In genomic region chr17:30116345-30116660, GRCh38 we compare ENCODE assay signal across 8 cellular contexts. TPM values are rescaled to one million over a fixed set of nuclear protein-coding genes. Genes with fewer than 3 reads are reported as not detected.
A peak's percentile ranks its signal among the peaks of the same experiment; 100 is the strongest.
DNase-seq lines count a peak whose midpoint lies in the region; ATAC-seq and TF ChIP-seq lines count a peak whose summit lies in the region.

No MANE protein-coding gene starts in this region.

- no peak for TF ChIP-seq CTCF in VCaP (conservative IDR thresholded peaks at IDR 0.05)
- TF ChIP-seq CTCF in heart right ventricle (IDR thresholded peaks at IDR 0.05) = no peak
- no peak for TF ChIP-seq CTCF in smooth muscle cell (IDR thresholded peaks at IDR 0.05; ENCODE audit: borderline replicate concordance, insufficient read depth, poor library complexity, severe bottlenecking)

- peak overlapping the region; percentile 98 for H2AFZ ChIP-seq in smooth muscle cell (ENCODE audit: low read depth)

- ATAC-seq in heart right ventricle = peak in 2 of 8 donors; percentile 2 to 5
- ATAC-seq in esophagus mucosa = no peak

- peaks cover 46% of the 10 kb centered on the region for H3K79me2 ChIP-seq in smooth muscle cell (ENCODE audit: low read depth)

- intact Hi-C loops in heart right ventricle (cut with DNase I) = loop anchor here in 2 of 10 donors (5.0 kb wide), 2 partner anchors 221 to 226 kb away; no protein-coding TSS in a partner anchor

- H4K20me1 ChIP-seq in smooth muscle cell (ENCODE audit: low read depth) = peaks cover 21% of the 10 kb centered on the region

- peaks cover 4% of the 10 kb centered on the region for H3F3A ChIP-seq in smooth muscle cell (ENCODE audit: low read depth)

- H3K27ac ChIP-seq in VCaP = peak overlapping the region; percentile 97
- H3K27ac ChIP-seq in heart right ventricle = peak overlapping the region; percentile 88 to 98 (median 94)
- peak overlapping the region; percentile 98 for H3K27ac ChIP-seq in smooth muscle cell (ENCODE audit: low read depth)

- H3K4me3 ChIP-seq in H7 (ENCODE audit: insufficient read depth, low read depth, low read length) (peak overlapping the region; percentile 70), heart right ventricle (peak overlapping the region; percentile 60 to 85 (median 71)), smooth muscle cell (peak overlapping the region; percentile 77)

- H3K9me3 ChIP-seq in heart right ventricle (no peaks in the 10 kb centered on the region), smooth muscle cell (replicated peaks; ENCODE audit: low read depth) (no peaks in the 10 kb centered on the region)

- H3K27me3 ChIP-seq in H7 (ENCODE audit: control insufficient read depth, insufficient read depth, low read length) (no peaks in the 10 kb centered on the region), heart right ventricle (no peaks in the 10 kb centered on the region), smooth muscle cell (ENCODE audit: low read depth) (no peaks in the 10 kb centered on the region)

- peak overlapping the region; percentile 99 for H3K9ac ChIP-seq in smooth muscle cell (ENCODE audit: low read depth)

- peak overlapping the region; percentile 90 for H3K4me2 ChIP-seq in smooth muscle cell

- H3K36me3 ChIP-seq in H7 (replicated peaks; ENCODE audit: control insufficient read depth, insufficient read depth, low read length) = no peaks in the 10 kb centered on the region; the same call in 1 of the 2 replicates
- H3K36me3 ChIP-seq in heart right ventricle = peaks cover 0 to 28% (median 0%) of the 10 kb centered on the region in 9 donors
- H3K36me3 ChIP-seq in smooth muscle cell (ENCODE audit: low read depth) = no peaks in the 10 kb centered on the region

- H3K4me1 ChIP-seq in heart right ventricle (peaks cover 3 to 43% (median 29%) of the 10 kb centered on the region in 9 donors), smooth muscle cell (ENCODE audit: low read depth) (peaks cover 7% of the 10 kb centered on the region)

- DNase-seq in H7 (no peak), heart right ventricle (no peak), smooth muscle cell (lab: John Stamatoyannopoulos, UW; ENCODE audit: unreplicated experiment) (no peak), NCI-H2081 treated with DMSO at 0.1 percent for 48 hours (lab: John Stamatoyannopoulos, UW) (no peak), putamen (ENCODE audit: low spot score) (no peak), NCI-H2227 (lab: John Stamatoyannopoulos, UW; ENCODE audit: unreplicated experiment) (no peak)

- WGBS in heart right ventricle, 2 donors = 12% methylated on average over 10 of the region's 10 CpGs
- 19% methylated on average over 10 of the region's 10 CpGs for WGBS in smooth muscle cell (ENCODE audit: low lambda C conversion rate)

RNA-seq across cellular contexts. Expression of gene NSRP1, which starts 0.3 kb away (rescaled TPM):
- 3.0 and 6.7 TPM in 2 replicates for total RNA-seq in H7 (2014; rRNA removed; shearing (Covaris generic))
- 10 to 100 TPM; 22.2 to 39.1 (median 26.5) TPM for total RNA-seq in heart right ventricle
- polyA plus RNA-seq in heart right ventricle = 10 to 100 TPM; 19.5 to 47.5 TPM
- 4.9 and 8.6 TPM in 2 replicates for total RNA-seq in smooth muscle cell
- polyA plus RNA-seq in smooth muscle cell = 31.4 and 36.6 TPM in 2 replicates
- total RNA-seq in esophagus mucosa = 20.0 TPM
